24 cellular contexts compared by ENCODE assay signal in genomic region chr16:67868290-67868689, GRCh38. TPM values are rescaled to one million over a fixed set of nuclear protein-coding genes. Genes with fewer than 3 reads are reported as not detected.
"Had no signal": no experiment of that assay in that cellular context is flagged by ENCODE, and none has a peak within 500 bp of the region (broad histone marks: within the 10 kb centered on the region; RNA-seq: fewer than 3 reads in every experiment).

No MANE protein-coding gene starts in this region.

- H3K27ac ChIP-seq: coronary artery, gastroesophageal sphincter, hepatocyte, left ventricle myocardium inferior, uterus, WERI-Rb-1 had no signal

- H3K4me3 ChIP-seq: coronary artery, gastroesophageal sphincter, hepatocyte, left ventricle myocardium inferior, lung, mucosa of descending colon, thoracic aorta, uterus had no signal

- H3K4me2 ChIP-seq: hepatocyte had no signal

- H3K9me3 ChIP-seq: gastroesophageal sphincter, left ventricle myocardium inferior, mucosa of descending colon, thoracic aorta, uterus had no signal

- H3K4me1 ChIP-seq: uterus had no signal

- DNase-seq: activated CD4-positive, alpha-beta T cell treated with anti-CD3 and anti-CD28 coated beads for 48 hours; activated CD4-positive, alpha-beta T cell treated with anti-CD3 and anti-CD28 coated beads, Interleukin-2, amount 50 U/mL, for 48 hours; activated CD8-positive, alpha-beta memory T cell treated with anti-CD3 and anti-CD28 coated beads for 24 hours; activated gamma-delta T cell; activated naive CD8-positive, alpha-beta T cell treated with anti-CD3 and anti-CD28 coated beads, Interleukin-2, amount 50 U/mL, for 24 hours; islet precursor cell; left ventricle myocardium inferior; mesendoderm; mucosa of descending colon; nucleus accumbens; stimulated activated naive CD4-positive, alpha-beta T cell treated with Interleukin-2 at 50 U/mL for 16 hours; T-helper 9 cell; uterus; WERI-Rb-1 had no signal

- H2AFZ ChIP-seq: hepatocyte had no signal

- FAIRE-seq: endothelial cell of umbilical vein had no signal

- ATAC-seq: activated CD4-positive, CD25-positive, alpha-beta regulatory T cell treated with anti-CD3 and anti-CD28 coated beads, Interleukin-2, amount 50 U/mL, for 24 hours; activated naive CD8-positive, alpha-beta T cell treated with anti-CD3 and anti-CD28 coated beads, Interleukin-2, amount 50 U/mL, for 24 hours; gastroesophageal sphincter; mucosa of descending colon; natural killer cell treated with Interleukin-12 subunit alpha and Interleukin-12 subunit beta and Interleukin-15 and Interleukin-18, amount 100 ng/mL, for 72 hours; right cardiac atrium had no signal

- H3K27me3 ChIP-seq: gastroesophageal sphincter, hepatocyte, uterus had no signal

- H3K36me3 ChIP-seq: uterus had no signal

RNA-seq across cellular contexts. Expression of gene NRN1L, which starts 16.4 kb away (rescaled TPM):
- total RNA-seq: endothelial cell of umbilical vein, fibroblast of villous mesenchyme, thoracic aorta had no signal
- polyA plus RNA-seq: hepatocyte had no signal
